In genomic region chr1:95622609-95623008, GRCh38 we compare ENCODE assay signal across 20 cellular contexts.
DNase-seq lines count a peak whose midpoint lies in the region; FAIRE-seq and TF ChIP-seq lines count a peak whose summit lies in the region.
"Had no signal": no experiment of that assay in that cellular context is flagged by ENCODE, and none has a peak within 500 bp of the region (broad histone marks: within the 10 kb centered on the region; RNA-seq: fewer than 3 reads in every experiment).

No MANE protein-coding gene starts in this region.

- no peak overlapping the region for H2BK12ac ChIP-seq in H1 (ENCODE audit: low read depth, low read length)

- no peaks in the 10 kb centered on the region for H3K9me3 ChIP-seq in H1 (ENCODE audit: insufficient read depth in 2 of 2, low read depth in 1 of 2, low read length in 1 of 2)
- H3K9me3 ChIP-seq: MG63, SJSA1 had no signal

- no peak overlapping the region for H3K56ac ChIP-seq in H1 (replicated peaks; ENCODE audit: insufficient read length, low read depth, low read length)

- no peak overlapping the region for H3K4me2 ChIP-seq in H1 (ENCODE audit: insufficient read depth in 1 of 2, low read depth in 2 of 2, low read length in 2 of 2)

- H3K4me3 ChIP-seq in H1 (ENCODE audit: extremely low read depth in 1 of 4, insufficient read depth in 2 of 4, low read depth in 3 of 4, low read length in 4 of 4), result no peak overlapping the region
- H3K4me3 ChIP-seq: MG63, SJSA1 had no signal

- H2AK5ac ChIP-seq in H1 (ENCODE audit: low read depth, low read length), result no peak overlapping the region

- no peak overlapping the region for H3K4ac ChIP-seq in H1 (replicated peaks; ENCODE audit: insufficient read length, low read depth, low read length)

- no peak for FAIRE-seq in H1 (lab: Jason Lieb, UNC)
- FAIRE-seq: H54 had no signal

- H3K4me1 ChIP-seq in H1 (replicated peaks in 1 of 4; ENCODE audit: control insufficient read depth in 3 of 4, insufficient read depth in 4 of 4, low read length in 3 of 4), result no peaks in the 10 kb centered on the region; a peak in 1 of 7 replicates

- no peak overlapping the region for H2BK5ac ChIP-seq in H1 (ENCODE audit: low read depth, low read length)

- H3K18ac ChIP-seq in H1 (ENCODE audit: extremely low read depth, low read length), result no peak overlapping the region

- H3K79me1 ChIP-seq in H1 (ENCODE audit: low read depth, low read length), result no peaks in the 10 kb centered on the region

- in situ Hi-C loops in G401 (cut with HindIII; ENCODE audit: low sequenced_read_pairs), result no loop called here

- POLR2A ChIA-PET in H1 (lab: Charles Lee; ENCODE audit: partially characterized antibody), result no interaction called here

- no peaks in the 10 kb centered on the region; a peak in 1 of 8 replicates for H3K36me3 ChIP-seq in H1 (ENCODE audit: control insufficient read depth in 2 of 4, insufficient read depth in 4 of 4, low read length in 3 of 4)
- H3K36me3 ChIP-seq: MG63, SJSA1 had no signal

- WGBS in H1 (ENCODE audit: extremely low coverage in 1 of 2, insufficient coverage in 1 of 2, insufficient read length in 1 of 2, insufficient replicate concordance in 2 of 2, low coverage in 1 of 2, low lambda C conversion rate in 2 of 2, missing lambda C conversion rate in 1 of 2), 2 experiments, result 83% methylated on average over 5 of the region's 5 CpGs; no CpG with 5 or more reads in 1 of the 2 experiments

- H2BK120ac ChIP-seq in H1 (replicated peaks; ENCODE audit: low read depth, low read length), result no peak overlapping the region

- H4K8ac ChIP-seq in H1 (ENCODE audit: extremely low read depth, insufficient read depth, low read length), result no peak overlapping the region

- no peak for TF ChIP-seq RAD21 in H1 (IDR thresholded peaks at IDR 0.05 in 1 of 2, conservative IDR thresholded peaks at IDR 0.05 in 1 of 2; ENCODE audit: low read depth in 2 of 2, low read length in 2 of 2)

- no peaks in the 10 kb centered on the region for H4K20me1 ChIP-seq in H1 (replicated peaks in 1 of 2; ENCODE audit: control insufficient read depth in 1 of 2, insufficient read depth in 2 of 2, low read length in 2 of 2)

- H3K27ac ChIP-seq in H1 (ENCODE audit: low read depth, low read length), result no peak overlapping the region
- H3K27ac ChIP-seq: C4-2B, SJSA1 had no signal

- H2AFZ ChIP-seq in H1 (ENCODE audit: low read length), result peak overlapping the region; percentile 95

- no peak overlapping the region for H3K9ac ChIP-seq in H1 (replicated peaks in 1 of 4; ENCODE audit: extremely low read depth in 1 of 4, low read depth in 3 of 4, low read length in 3 of 4)

- CTCF ChIA-PET in H1 (lab: Charles Lee; ENCODE audit: partially characterized antibody), result no interaction called here

- H3K27me3 ChIP-seq in H1 (replicated peaks in 1 of 4; ENCODE audit: control insufficient read depth in 3 of 4, extremely low read depth in 1 of 4, insufficient read depth in 3 of 4, low read length in 3 of 4), result no peaks in the 10 kb centered on the region
- H3K27me3 ChIP-seq: MG63, SJSA1 had no signal

- no peak overlapping the region for H2BK15ac ChIP-seq in H1 (ENCODE audit: low read length)

- no peak for TF ChIP-seq POLR2A in H1 (IDR thresholded peaks at IDR 0.05; ENCODE audit: control extremely low read depth in 1 of 2, low read depth in 2 of 2, low read length in 2 of 2)

- DNase-seq in SIG-M5 treated with dmso at 0.1 percent for 504 hours (lab: John Stamatoyannopoulos, UW; ENCODE audit: unreplicated experiment) (peak; percentile 15), SIG-M5 (lab: John Stamatoyannopoulos, UW) (no peak), OCI-M1 (lab: John Stamatoyannopoulos, UW) (peak; percentile 37), H1 (ENCODE audit: low read depth in 1 of 2, low spot score in 2 of 2) (no peak), G401 (ENCODE audit: low spot score) (no peak), ureter (ENCODE audit: low spot score) (no peak), DMS79 (lab: John Stamatoyannopoulos, UW) (no peak)
- DNase-seq in NK-92 treated with Interleukin-12 subunit alpha and Interleukin-12 subunit beta, amount 100 ng/mL, for 24 hours (lab: John Stamatoyannopoulos, UW), result no peak
- DNase-seq: AML-193, GF-D8, MG63, NCI-H1105, NCI-H146, NCI-H2029, NCI-H226, NCI-H510A treated with DMSO at 0.1 percent for 48 hours, NCI-H748 treated with DMSO at 0.1 percent for 48 hours had no signal

- no peak overlapping the region for H4K5ac ChIP-seq in H1 (ENCODE audit: insufficient read length, low read depth, low read length)

- TF ChIP-seq EP300 in H1 (IDR thresholded peaks at IDR 0.05; ENCODE audit: borderline replicate concordance in 1 of 2, low read depth in 2 of 2, low read length in 2 of 2), result no peak

- no peaks in the 10 kb centered on the region for H3K79me2 ChIP-seq in H1 (ENCODE audit: control insufficient read depth in 1 of 2, insufficient read depth in 2 of 2, low read length in 2 of 2)

- no peak overlapping the region for H2BK20ac ChIP-seq in H1 (ENCODE audit: low read length)

- no peak overlapping the region for H3K14ac ChIP-seq in H1 (ENCODE audit: insufficient read length)

- no peak overlapping the region for H3K23ac ChIP-seq in H1 (ENCODE audit: insufficient read length)

- no peaks in the 10 kb centered on the region for H3K23me2 ChIP-seq in H1 (ENCODE audit: low read depth, low read length)

- no peak overlapping the region for H4K91ac ChIP-seq in H1 (replicated peaks; ENCODE audit: insufficient read length, low read length)

- TF ChIP-seq CTCF in H1 (IDR thresholded peaks at IDR 0.05; ENCODE audit: control extremely low read depth in 1 of 3, insufficient read depth in 1 of 3, low read depth in 1 of 3, low read length in 3 of 3), result no peak

TF ChIP-seq in H1, 55 proteins besides CTCF, POLR2A, EP300 and RAD21 (continues in another document):
- TF ChIP-seq YY1 (IDR thresholded peaks at IDR 0.05; ENCODE audit: low read depth, low read length) (no peak), TBP (IDR thresholded peaks at IDR 0.05; ENCODE audit: low read depth, low read length) (no peak), KDM5A (IDR thresholded peaks at IDR 0.05; ENCODE audit: low read length) (no peak), CHD1 (IDR thresholded peaks at IDR 0.05; ENCODE audit: low read depth, low read length) (no peak), ZNF274 (IDR thresholded peaks at IDR 0.05; ENCODE audit: borderline replicate concordance, extremely low read depth, low read length) (no peak), SIRT6 (IDR thresholded peaks at IDR 0.05; ENCODE audit: low read length) (no peak), SIN3A (conservative IDR thresholded peaks at IDR 0.05 in 1 of 2, IDR thresholded peaks at IDR 0.05 in 1 of 2; ENCODE audit: low read depth in 1 of 2, low read length in 2 of 2) (no peak), SAP30 (IDR thresholded peaks at IDR 0.05; ENCODE audit: insufficient read depth, insufficient replicate concordance, low read length) (no peak)

Comparison
In these comparisons a context has a peak if more than half of its experiments do, and no peak if none do; other contexts are left out.
1. DNase-seq: peak in SIG-M5 treated with dmso at 0.1 percent for 504 hours (single experiment) and OCI-M1 (single experiment); none in SIG-M5 (single experiment), H1 (0 of 2), NK-92 treated with Interleukin-12 subunit alpha and Interleukin-12 subunit beta, amount 100 ng/mL, for 24 hours (single experiment), G401 (single experiment), ureter (single experiment) and DMS79 (single experiment).